ENCODE assay signal across 1 cellular context in the genomic region with DNA sequence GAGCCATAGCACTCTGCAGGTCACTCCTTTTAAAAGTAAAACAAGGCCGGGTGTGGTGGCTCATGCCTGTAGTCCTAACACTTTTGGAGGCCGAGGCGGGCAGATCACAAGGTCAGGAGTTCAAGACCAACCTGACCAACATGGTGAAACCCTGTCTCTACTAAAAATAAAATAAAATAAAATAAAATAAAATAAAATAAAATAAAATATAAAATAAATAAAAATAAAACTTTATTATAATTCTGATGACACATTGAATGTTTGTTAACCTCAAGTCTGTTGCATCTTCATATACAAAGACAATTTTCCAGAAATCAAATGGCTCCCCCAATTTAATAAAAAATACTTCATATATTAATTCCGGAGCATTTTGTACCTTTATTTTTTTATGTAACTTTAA. TPM values are rescaled to one million over a fixed set of nuclear protein-coding genes. Genes with fewer than 3 reads are reported as not detected.
"Had no signal": no experiment of that assay in that cellular context is flagged by ENCODE, and none has a peak within 500 bp of the region (broad histone marks: within the 10 kb centered on the region; RNA-seq: fewer than 3 reads in every experiment).

No MANE protein-coding gene starts in this region.

RNA-seq across cellular contexts. Expression of a gene that starts 32.0 kb away (rescaled TPM):
- total RNA-seq: GM12878 had no signal
